13 cellular contexts compared by ENCODE assay signal in the genomic region with DNA sequence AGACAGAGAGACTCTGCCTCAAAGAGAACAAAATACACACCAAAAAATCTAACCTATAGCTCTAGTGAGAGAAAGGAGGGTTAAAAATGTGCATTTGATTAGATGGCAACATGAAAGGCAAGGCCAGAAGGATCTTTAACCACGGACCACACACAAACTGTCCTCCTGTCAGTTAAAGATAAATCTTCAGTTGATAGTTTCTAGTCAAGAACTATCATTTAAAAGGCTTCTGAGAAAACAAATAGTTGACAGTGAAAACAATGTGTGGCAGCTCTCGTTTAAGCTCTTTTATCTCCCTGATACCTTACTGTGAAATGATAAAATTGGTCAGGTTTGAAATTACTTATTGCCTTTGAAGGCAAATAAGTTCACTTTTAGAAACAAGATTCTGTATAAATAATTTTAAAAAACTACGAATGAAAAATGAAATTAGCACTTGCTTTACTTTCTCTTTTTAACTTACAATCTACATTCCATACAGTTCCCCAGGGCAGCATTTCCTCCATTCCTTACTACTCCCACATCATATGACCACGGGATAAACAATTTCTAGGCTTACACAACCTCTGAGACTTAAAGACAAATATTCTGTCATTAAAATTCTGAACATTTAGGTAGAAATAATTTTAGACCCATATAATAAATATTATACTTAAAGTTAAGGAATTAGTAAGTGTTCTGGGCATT.
A peak's percentile ranks its signal among the peaks of the same experiment; 100 is the strongest.
DNase-seq lines count a peak whose midpoint lies in the region; ATAC-seq and TF ChIP-seq lines count a peak whose summit lies in the region.
"Had no signal": no experiment of that assay in that cellular context is flagged by ENCODE, and none has a peak within 500 bp of the region (broad histone marks: within the 10 kb centered on the region; RNA-seq: fewer than 3 reads in every experiment).

No MANE protein-coding gene starts in this region.

- TF ChIP-seq CTCF in RWPE1 (conservative IDR thresholded peaks at IDR 0.05; ENCODE audit: low read depth) (no peak), endothelial cell (IDR thresholded peaks at IDR 0.05; ENCODE audit: unreplicated experiment) (no peak), nephron progenitor cell (IDR thresholded peaks at IDR 0.05) (no peak)

- H3K4me3 Mint-ChIP-seq in endothelial cell (ENCODE audit: unreplicated experiment) (peak overlapping the region; percentile 59), nephron progenitor cell (no peak overlapping the region)
- H3K4me3 Mint-ChIP-seq: dendritic cell treated with granulocyte-macrophage colony-stimulating factor and Interleukin-4, amounts not matched to agents 40 ng/mL and 50 ng/mL, for 4 days had no signal

- H3K9me3 Mint-ChIP-seq in endothelial cell (ENCODE audit: unreplicated experiment): no peaks in the 10 kb centered on the region
- H3K9me3 Mint-ChIP-seq in nephron progenitor cell: no peaks in the 10 kb centered on the region
- H3K9me3 Mint-ChIP-seq: dendritic cell treated with granulocyte-macrophage colony-stimulating factor and Interleukin-4, amounts not matched to agents 40 ng/mL and 50 ng/mL, for 4 days had no signal

- H3K4me1 Mint-ChIP-seq in endothelial cell (ENCODE audit: unreplicated experiment) (peaks cover 13% of the 10 kb centered on the region), nephron progenitor cell (peaks cover 7% of the 10 kb centered on the region)

- peaks cover 32% of the 10 kb centered on the region for H3K36me3 Mint-ChIP-seq in endothelial cell (ENCODE audit: low read depth, unreplicated experiment)
- H3K36me3 Mint-ChIP-seq in nephron progenitor cell (ENCODE audit: low read depth): peaks cover 45% of the 10 kb centered on the region

- H3K27ac ChIP-seq in RWPE1: no peak overlapping the region
- H3K27ac ChIP-seq: C4-2B, neutrophil had no signal

- no peaks in the 10 kb centered on the region for H3K27me3 Mint-ChIP-seq in endothelial cell (ENCODE audit: unreplicated experiment)
- H3K27me3 Mint-ChIP-seq in nephron progenitor cell (ENCODE audit: low read depth, poor library complexity): no peaks in the 10 kb centered on the region
- H3K27me3 Mint-ChIP-seq: dendritic cell treated with granulocyte-macrophage colony-stimulating factor and Interleukin-4, amounts not matched to agents 40 ng/mL and 50 ng/mL, for 4 days had no signal

- DNase-seq in AG08395 (ENCODE audit: low spot score) (peak; percentile 40), RWPE1 (ENCODE audit: low spot score) (peak; percentile 20), endothelial cell (ENCODE audit: low spot score) (no peak), nephron progenitor cell (no peak), DMS 273 treated with DMSO at 0.1 percent for 48 hours (lab: John Stamatoyannopoulos, UW) (no peak)
- DNase-seq: NCI-H1417 treated with DMSO at 0.1 percent for 48 hours, testis had no signal

- CTCF ChIA-PET in RWPE1 (lab: Yijun Ruan, JAX): interaction anchor here (0.5 kb wide), 1 partner anchor 32 kb away, joined by 5 read pairs; no protein-coding TSS in a partner anchor

- POLR2A ChIA-PET in RWPE1 (lab: Yijun Ruan, JAX; ENCODE audit: low non-redundant PET): no interaction called here

- ATAC-seq in GM19324 (IDR thresholded peaks at IDR 0.05; ENCODE audit: low FRiP score, unreplicated experiment) (no peak), HG03457 (IDR thresholded peaks at IDR 0.05; ENCODE audit: unreplicated experiment) (no peak), GM19351 (IDR thresholded peaks at IDR 0.05; ENCODE audit: unreplicated experiment) (no peak)

- H3K27ac Mint-ChIP-seq in endothelial cell (ENCODE audit: unreplicated experiment): peak overlapping the region; percentile 49
- peak overlapping the region; percentile 73 for H3K27ac Mint-ChIP-seq in nephron progenitor cell
- H3K27ac Mint-ChIP-seq: dendritic cell treated with granulocyte-macrophage colony-stimulating factor and Interleukin-4, amounts not matched to agents 40 ng/mL and 50 ng/mL, for 4 days had no signal

Comparison
In these comparisons a context has a peak if more than half of its experiments do, and no peak if none do; other contexts are left out.
1. DNase-seq: peak in AG08395 (single experiment) and RWPE1 (single experiment); none in endothelial cell (single experiment), nephron progenitor cell (single experiment) and DMS 273 treated with DMSO at 0.1 percent for 48 hours (single experiment).